ENCODE assay signal across 22 cellular contexts in the genomic region with DNA sequence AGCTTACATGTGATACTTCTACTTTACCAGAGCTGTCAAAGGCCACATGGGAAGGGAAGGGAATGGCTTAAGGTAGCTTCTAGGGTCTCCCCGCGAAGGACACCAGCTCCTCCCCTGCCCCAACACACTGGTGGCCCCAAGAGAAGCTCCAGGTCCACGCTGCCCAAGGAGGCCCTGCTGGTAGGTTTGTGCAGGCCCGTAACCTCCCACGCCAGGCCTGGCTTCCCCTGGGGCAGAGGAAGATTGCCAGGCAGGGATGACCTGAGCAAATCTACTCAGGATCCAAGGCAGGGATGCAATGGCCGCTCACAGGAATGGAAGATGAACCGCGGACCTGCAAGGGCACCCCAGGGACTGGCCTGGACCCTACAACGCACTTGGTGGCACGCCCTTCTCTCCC.
"Had no signal": no experiment of that assay in that cellular context is flagged by ENCODE, and none has a peak within 500 bp of the region (broad histone marks: within the 10 kb centered on the region; RNA-seq: fewer than 3 reads in every experiment).

No MANE protein-coding gene starts in this region.

- H3K27ac ChIP-seq: coronary artery, esophagus squamous epithelium, heart right ventricle, left lung, psoas muscle, thyroid gland had no signal

- DNase-seq: dermis blood vessel endothelial cell; effector memory CD4-positive, alpha-beta T cell; erythroblast; esophagus squamous epithelium; foreskin melanocyte; glutamatergic neuron; heart right ventricle; hippocampal formation; left cardiac atrium; left lung; mesendoderm; naive thymus-derived CD8-positive, alpha-beta T cell; nephron progenitor cell; nucleus accumbens; psoas muscle; small intestine; stimulated activated CD4-positive, alpha-beta T cell treated with anti-CD3 and anti-CD28 coated beads, Interleukin-15, amount 100 ng/mL, for 24 hours; stimulated activated CD4-positive, alpha-beta T cell treated with anti-CD3 and anti-CD28 coated beads, Interleukin-2, amount 100 ng/mL, for 48 hours; stimulated activated naive B cell treated with anti-CD40 and anti-IgM and Interleukin-4, amounts not matched to agents 10 μg/mL and 1 μg/mL and 100 μg/mL, for 72 hours; thyroid gland had no signal

- ATAC-seq: heart right ventricle; left cardiac atrium; left lung; naive thymus-derived CD8-positive, alpha-beta T cell; psoas muscle; right cardiac atrium; stimulated activated naive B cell treated with anti-CD40 and anti-IgM and Interleukin-4, amounts not matched to agents 10 μg/mL and 1 μg/mL and 100 μg/mL, for 72 hours had no signal
